In genomic region chr12:92446082-92446460, GRCh38 we compare ENCODE assay signal across 14 cellular contexts.
A peak's percentile ranks its signal among the peaks of the same experiment; 100 is the strongest.
DNase-seq lines count a peak whose midpoint lies in the region; ATAC-seq and TF ChIP-seq lines count a peak whose summit lies in the region.
"Had no signal": no experiment of that assay in that cellular context is flagged by ENCODE, and none has a peak within 500 bp of the region (broad histone marks: within the 10 kb centered on the region; RNA-seq: fewer than 3 reads in every experiment).

No MANE protein-coding gene starts in this region.

- peak overlapping the region; percentile 83 for H3K27ac ChIP-seq in DND-41 (ENCODE audit: low read length)
- H3K27ac ChIP-seq in OCI-LY3 (ENCODE audit: low read length) = peak overlapping the region; percentile 98
- H3K27ac ChIP-seq in mucosa of rectum (ENCODE audit: low read depth in 2 of 2, low read length in 2 of 2) = peak overlapping the region; percentile 36 to 69
- H3K27ac ChIP-seq: neutrophil, WERI-Rb-1 had no signal

- H3K79me2 ChIP-seq in DND-41 (ENCODE audit: insufficient read depth, low read length) (no peaks in the 10 kb centered on the region), OCI-LY3 (ENCODE audit: low read length) (no peaks in the 10 kb centered on the region)

- peak overlapping the region; percentile 46; the same call in 1 of the 2 replicates for H2AFZ ChIP-seq in DND-41 (ENCODE audit: low read depth, low read length)
- no peak overlapping the region for H2AFZ ChIP-seq in OCI-LY3 (ENCODE audit: low read depth, low read length)

- ATAC-seq in DND-41 (ENCODE audit: insufficient read depth, low read depth) = peak; percentile 61
- ATAC-seq in GM19463 (IDR thresholded peaks at IDR 0.05; ENCODE audit: unreplicated experiment) = peak; percentile 8

- H3K4me1 ChIP-seq in DND-41 (ENCODE audit: insufficient read depth, low read length) = peaks cover 44% of the 10 kb centered on the region
- peaks cover 56% of the 10 kb centered on the region for H3K4me1 ChIP-seq in OCI-LY3 (ENCODE audit: low read length)
- H3K4me1 ChIP-seq in mucosa of rectum (ENCODE audit: control insufficient read depth in 2 of 2, insufficient read depth in 2 of 2, low read length in 2 of 2) = peaks cover 0 to 3% of the 10 kb centered on the region in 2 donors
- H3K4me1 ChIP-seq: ascending aorta had no signal

- H3K9ac ChIP-seq in DND-41 (ENCODE audit: low read depth, low read length) = peak overlapping the region; percentile 48
- H3K9ac ChIP-seq in OCI-LY3 (ENCODE audit: low read length) = peak overlapping the region; percentile 84
- H3K9ac ChIP-seq in mucosa of rectum (ENCODE audit: low read depth in 1 of 2, low read length in 2 of 2) = no peak overlapping the region

- H3K36me3 ChIP-seq in DND-41 (ENCODE audit: insufficient read depth, low read length) (no peaks in the 10 kb centered on the region), OCI-LY3 (replicated peaks; ENCODE audit: low read depth, low read length) (peaks cover 12% of the 10 kb centered on the region), mucosa of rectum (ENCODE audit: control insufficient read depth in 2 of 2, insufficient read depth in 2 of 2, low read length in 2 of 2) (no peaks in the 10 kb centered on the region)
- H3K36me3 ChIP-seq: ascending aorta, neutrophil, WERI-Rb-1 had no signal

- intact Hi-C loops in posterior vena cava (cut with DNase I) = no loop called here

- TF ChIP-seq CTCF in DND-41 (IDR thresholded peaks at IDR 0.05; ENCODE audit: borderline replicate concordance, extremely low read depth, low read length, poor library complexity, severe bottlenecking) = no peak
- no peak for TF ChIP-seq CTCF in OCI-LY3 (IDR thresholded peaks at IDR 0.05; ENCODE audit: low read depth, low read length)

- H4K20me1 ChIP-seq in DND-41 (ENCODE audit: insufficient read depth, low read length) (no peaks in the 10 kb centered on the region), OCI-LY3 (ENCODE audit: insufficient read depth, low read length) (no peaks in the 10 kb centered on the region)

- no peak for DNase-seq in DND-41
- DNase-seq in posterior vena cava (ENCODE audit: low spot score) = no peak
- no peak for DNase-seq in hippocampal formation (lab: John Stamatoyannopoulos, UW)
- DNase-seq in NCI-H345 (lab: John Stamatoyannopoulos, UW) = no peak
- DNase-seq in NCI-H1694 treated with DMSO at 0.1 percent for 48 hours (lab: John Stamatoyannopoulos, UW) = no peak
- DNase-seq: left cardiac atrium, NCI-H1092, NCI-H524, WERI-Rb-1 had no signal

- H3K4me3 ChIP-seq in DND-41 (ENCODE audit: low read depth in 1 of 2, low read length in 2 of 2) (no peak overlapping the region), OCI-LY3 (ENCODE audit: low read length) (peak overlapping the region; percentile 27; the same call in 1 of the 2 replicates), mucosa of rectum (ENCODE audit: low read length in 2 of 2) (no peak overlapping the region)
- H3K4me3 ChIP-seq: ascending aorta had no signal

- H3K4me2 ChIP-seq in DND-41 (ENCODE audit: insufficient read depth, low read length) (peak overlapping the region; percentile 46), OCI-LY3 (ENCODE audit: low read length) (peak overlapping the region; percentile 84)

- H3K27me3 ChIP-seq in DND-41 (ENCODE audit: insufficient read depth, low read length, poor library complexity) (no peaks in the 10 kb centered on the region), OCI-LY3 (ENCODE audit: low read depth, low read length) (no peaks in the 10 kb centered on the region), mucosa of rectum (ENCODE audit: control insufficient read depth in 2 of 2, insufficient read depth in 2 of 2, low read length in 2 of 2) (no peaks in the 10 kb centered on the region)
- H3K27me3 ChIP-seq: ascending aorta, neutrophil had no signal

- H3K9me3 ChIP-seq in DND-41 (ENCODE audit: insufficient read depth, low read length, severe bottlenecking) (peaks cover 4% of the 10 kb centered on the region), OCI-LY3 (ENCODE audit: insufficient read depth, low read length) (peaks cover 16% of the 10 kb centered on the region; the same call in 1 of the 2 replicates), mucosa of rectum (ENCODE audit: control insufficient read depth in 2 of 2, low read length in 2 of 2) (no peaks in the 10 kb centered on the region)
- H3K9me3 ChIP-seq: ascending aorta, neutrophil had no signal

Comparison
In these comparisons a context has a peak if more than half of its experiments do, and no peak if none do; other contexts are left out.
1. H3K9ac ChIP-seq: peak in DND-41 (single experiment) and OCI-LY3 (single experiment); none in mucosa of rectum (0 of 2).
2. Peak in every context shown above with its lines, with median percentiles within 50 percentile points of each other: H3K27ac ChIP-seq.